Comparison of ENCODE assay signal across 10 cellular contexts in the genomic region with DNA sequence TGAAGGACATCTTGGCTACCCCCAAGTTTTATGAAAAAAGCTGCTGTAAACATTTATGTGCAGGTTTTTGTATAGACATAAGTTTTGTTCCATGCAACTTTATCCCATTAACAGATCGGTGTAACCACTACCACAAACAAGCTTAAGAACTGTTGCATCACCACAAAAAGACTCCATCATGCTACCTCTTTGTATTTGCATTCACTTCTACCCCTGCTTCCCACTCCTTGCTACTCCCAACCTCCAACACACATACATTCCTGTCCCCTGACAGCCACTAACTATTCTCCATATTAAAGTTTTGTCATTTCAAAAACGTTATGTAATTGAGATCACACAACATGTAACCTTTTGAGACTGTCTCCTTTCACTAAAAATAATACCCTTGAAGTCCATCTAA.
"Had no signal": no experiment of that assay in that cellular context is flagged by ENCODE, and none has a peak within 500 bp of the region (broad histone marks: within the 10 kb centered on the region; RNA-seq: fewer than 3 reads in every experiment).

No MANE protein-coding gene starts in this region.

- DNase-seq: activated CD4-positive, alpha-beta T cell treated with anti-CD3 and anti-CD28 coated beads, Interleukin-2, amount 50 U/mL, for 4 hours; activated CD4-positive, CD25-positive, alpha-beta regulatory T cell treated with anti-CD3 and anti-CD28 coated beads, Interleukin-2, amount 50 U/mL, for 72 hours; activated effector memory CD4-positive, alpha-beta T cell treated with Interleukin-2 at 50 U/mL for 16 hours; activated T-cell treated with anti-CD3 and anti-CD28 coated beads, Interleukin-2, amount 50 U/mL, for 1 hour; amygdala; stimulated activated naive CD4-positive, alpha-beta T cell treated with Interleukin-2 at 50 U/mL for 16 hours; upper lobe of left lung had no signal

- H3K9me3 ChIP-seq: upper lobe of left lung had no signal

- H3K4me3 ChIP-seq: upper lobe of left lung had no signal

- H3K36me3 ChIP-seq: upper lobe of left lung had no signal

- ATAC-seq: esophagus mucosa, left lobe of liver, sciatic nerve had no signal

- H3K27ac ChIP-seq: upper lobe of left lung had no signal

- H3K27me3 ChIP-seq: upper lobe of left lung had no signal
